Comparison of ENCODE assay signal across 1 cellular context in genomic region chr14:50892255-50892654, GRCh38.
TF ChIP-seq lines count a peak whose summit lies in the region.

No MANE protein-coding gene starts in this region.

TF ChIP-seq in HepG2, 621 proteins besides CTCF, POLR2A, EP300 and RAD21 (continued from another document and continues in another):
- TF ChIP-seq ZMAT5 (CRISPR knock-in tag; IDR thresholded peaks at IDR 0.05; ENCODE audit: borderline replicate concordance, low read depth) (no peak), LBX2 (CRISPR knock-in tag; IDR thresholded peaks at IDR 0.05; ENCODE audit: borderline replicate concordance) (no peak), RFXAP (CRISPR knock-in tag; IDR thresholded peaks at IDR 0.05; ENCODE audit: borderline replicate concordance) (no peak), NFAT5 (CRISPR knock-in tag; IDR thresholded peaks at IDR 0.05) (no peak), RFX1 (IDR thresholded peaks at IDR 0.05) (no peak), CENPBD1 (CRISPR knock-in tag; IDR thresholded peaks at IDR 0.05; ENCODE audit: borderline replicate concordance, low read depth) (no peak), IKZF5 (CRISPR knock-in tag; IDR thresholded peaks at IDR 0.05) (peak; percentile 59; the same call in 1 of the 2 replicates), ATF7-NPFF (CRISPR knock-in tag; IDR thresholded peaks at IDR 0.05; ENCODE audit: low read depth) (no peak), ZNF607 (CRISPR knock-in tag; IDR thresholded peaks at IDR 0.05; ENCODE audit: borderline replicate concordance) (no peak), KAT7 (CRISPR knock-in tag; IDR thresholded peaks at IDR 0.05; ENCODE audit: borderline replicate concordance) (no peak), ZNF564 (CRISPR knock-in tag; IDR thresholded peaks at IDR 0.05) (no peak), RBM22 (optimal IDR thresholded peaks at IDR 0.05; ENCODE audit: low read length) (no peak), TBX2 (CRISPR knock-in tag; IDR thresholded peaks at IDR 0.05; ENCODE audit: borderline replicate concordance) (no peak), HINFP (CRISPR knock-in tag; IDR thresholded peaks at IDR 0.05; ENCODE audit: low read depth) (no peak), ZNF709 (CRISPR knock-in tag; IDR thresholded peaks at IDR 0.05) (no peak), ZNF703 (CRISPR knock-in tag; IDR thresholded peaks at IDR 0.05; ENCODE audit: borderline replicate concordance) (no peak), ZNF350 (CRISPR knock-in tag; IDR thresholded peaks at IDR 0.05; ENCODE audit: borderline replicate concordance, low read depth) (no peak), ZNF720 (CRISPR knock-in tag; IDR thresholded peaks at IDR 0.05) (no peak), ZSCAN25 (CRISPR knock-in tag; IDR thresholded peaks at IDR 0.05) (no peak), SNAPC4 (CRISPR knock-in tag; IDR thresholded peaks at IDR 0.05) (no peak), ZBTB21 (CRISPR knock-in tag; IDR thresholded peaks at IDR 0.05) (no peak), NR3C1 (CRISPR knock-in tag; IDR thresholded peaks at IDR 0.05) (no peak), CREBL2 (CRISPR knock-in tag; IDR thresholded peaks at IDR 0.05; ENCODE audit: borderline replicate concordance) (no peak), CAMTA2 (CRISPR knock-in tag; IDR thresholded peaks at IDR 0.05; ENCODE audit: borderline replicate concordance) (no peak), ZNF879 (CRISPR knock-in tag; IDR thresholded peaks at IDR 0.05) (no peak), HMGXB4 (CRISPR knock-in tag; IDR thresholded peaks at IDR 0.05; ENCODE audit: borderline replicate concordance in 1 of 2, low read depth in 1 of 2) (no peak), CEBPG (CRISPR knock-in tag; IDR thresholded peaks at IDR 0.05) (peak; percentile 89), ZNF574 (CRISPR knock-in tag; IDR thresholded peaks at IDR 0.05) (0 out of 2 replicates have a peak, but pooled peaks have one; percentile 24), AHDC1 (CRISPR knock-in tag; IDR thresholded peaks at IDR 0.05; ENCODE audit: borderline replicate concordance) (no peak)
